ENCODE assay signal across 9 cellular contexts in the genomic region with DNA sequence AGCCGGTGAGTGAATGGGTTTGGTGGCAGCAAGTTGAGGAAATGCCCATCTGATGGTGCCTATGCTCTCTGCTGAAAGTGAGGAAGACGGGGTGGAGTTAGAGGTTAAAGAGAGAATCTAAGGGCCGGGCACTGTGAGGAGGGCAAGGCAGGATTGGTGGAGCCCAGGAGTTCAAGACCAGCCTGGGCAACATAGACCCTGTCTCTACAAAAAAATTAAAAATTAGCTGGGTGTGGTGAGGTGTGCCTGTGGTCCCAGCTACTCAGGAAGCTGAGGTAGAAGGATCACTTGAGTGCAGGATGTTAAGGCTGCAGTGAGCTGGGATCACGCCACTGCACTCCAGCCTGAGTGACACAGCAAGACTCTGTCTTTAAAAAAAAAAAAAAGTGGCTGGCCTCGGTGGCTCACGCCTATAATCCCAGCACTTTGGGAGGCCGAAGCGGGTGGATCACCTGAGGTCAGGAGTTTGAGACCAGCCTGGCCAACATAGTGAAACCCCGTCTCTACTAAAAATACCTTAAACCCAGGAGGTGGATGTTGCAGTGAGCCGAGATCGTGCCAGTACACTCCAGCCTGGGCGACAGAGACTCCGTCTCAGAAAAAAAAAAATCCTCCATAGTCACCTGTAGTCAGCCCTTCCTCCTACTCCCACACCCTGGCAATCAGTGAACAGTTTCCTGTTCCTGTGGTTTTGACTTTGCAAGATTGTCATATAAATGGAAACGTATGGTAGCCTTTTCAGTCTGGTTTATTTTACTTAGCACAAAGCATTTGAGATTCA. TPM values are rescaled to one million over a fixed set of nuclear protein-coding genes. Genes with fewer than 3 reads are reported as not detected.
DNase-seq lines count a peak whose midpoint lies in the region; ATAC-seq, FAIRE-seq and TF ChIP-seq lines count a peak whose summit lies in the region.
"Not testable (repeated sequence)": the region's sequence is repeated elsewhere in the genome, so short reads cannot be mapped to it uniquely, and the experiment has no call there.
"Had no signal": no experiment of that assay in that cellular context is flagged by ENCODE, and none has a peak within 500 bp of the region (broad histone marks: within the 10 kb centered on the region; RNA-seq: fewer than 3 reads in every experiment).

No MANE protein-coding gene starts in this region.

- not testable (repeated sequence) for H3K27me3 ChIP-seq in bronchial epithelial cell (ENCODE audit: control insufficient read depth, insufficient read depth, low read length)

- not testable (repeated sequence) for H3K36me3 ChIP-seq in bronchial epithelial cell (ENCODE audit: control insufficient read depth, insufficient read depth, low read length)

- TF ChIP-seq POLR2A in GM18951 (IDR thresholded peaks at IDR 0.05; ENCODE audit: extremely low read depth, insufficient read depth, insufficient read length), result peak; percentile 17

- in situ Hi-C loops in GM18951 (cut with MboI; ENCODE audit: low sequenced_read_pairs, unreplicated experiment), result not testable (repeated sequence)

- FAIRE-seq in bronchial epithelial cell (lab: Jason Lieb, UNC), result not testable (repeated sequence)

- H3K4me1 Mint-ChIP-seq in activated T-cell treated with anti-CD3 and anti-CD28 coated beads, Interleukin-2, amount 50 U/mL, for 72 hours (ENCODE audit: low read depth), result peaks cover 40% of the 10 kb centered on the region
- H3K4me1 Mint-ChIP-seq in naive B cell, result peaks cover 21 to 27% (median 27%) of the 10 kb centered on the region in 3 donors

- not testable (repeated sequence) for H3K27me3 Mint-ChIP-seq in activated T-cell treated with anti-CD3 and anti-CD28 coated beads, Interleukin-2, amount 50 U/mL, for 72 hours (ENCODE audit: low read depth); naive B cell

- H3K4me3 Mint-ChIP-seq in activated T-cell treated with anti-CD3 and anti-CD28 coated beads, Interleukin-2, amount 50 U/mL, for 72 hours, result peak overlapping the region; percentile 77 to 81
- H3K4me3 Mint-ChIP-seq in naive B cell, result peak overlapping the region; percentile 17 to 91 (median 77)

- TF ChIP-seq CTCF in bronchial epithelial cell (IDR thresholded peaks at IDR 0.05; ENCODE audit: insufficient read depth, low read length, severe bottlenecking), result not testable (repeated sequence)

- DNase-seq in CD1c-positive myeloid dendritic cell (ENCODE audit: extremely low spot score) (peak; percentile 17), NOMO-1 treated with DMSO at 0.1 percent for 48 hours (lab: John Stamatoyannopoulos, UW; ENCODE audit: unreplicated experiment) (peak; percentile 39), bronchial epithelial cell (ENCODE audit: low read depth) (peak; percentile 22), naive B cell (peak; percentile 10)
- peak; percentile 58 for DNase-seq in activated CD4-positive, alpha-beta T cell treated with anti-CD3 and anti-CD28 coated beads for 48 hours
- DNase-seq in activated T-cell treated with anti-CD3 and anti-CD28 coated beads, Interleukin-2, amount 50 U/mL, for 72 hours, result peak; percentile 38 to 50
- peak; percentile 49 for DNase-seq in stimulated activated CD8-positive, alpha-beta memory T cell treated with anti-CD3 and anti-CD28 coated beads, Interleukin-4, amount 100 ng/mL, for 48 hours

- H3K4me3 ChIP-seq in bronchial epithelial cell (ENCODE audit: low read depth, low read length), result not testable (repeated sequence)

- H3K9me3 Mint-ChIP-seq in activated T-cell treated with anti-CD3 and anti-CD28 coated beads, Interleukin-2, amount 50 U/mL, for 72 hours, result not testable (repeated sequence)
- peaks cover 0 to 14% (median 8%) of the 10 kb centered on the region in 7 donors for H3K9me3 Mint-ChIP-seq in naive B cell

- H3K27ac Mint-ChIP-seq in activated T-cell treated with anti-CD3 and anti-CD28 coated beads, Interleukin-2, amount 50 U/mL, for 72 hours, result peak overlapping the region; percentile 88
- peak overlapping the region in 4 of 6 donors; percentile 8 to 95 (median 53) for H3K27ac Mint-ChIP-seq in naive B cell

- H3K36me3 Mint-ChIP-seq in activated T-cell treated with anti-CD3 and anti-CD28 coated beads, Interleukin-2, amount 50 U/mL, for 72 hours (ENCODE audit: insufficient read depth in 2 of 2); naive B cell: not testable (repeated sequence)

- ATAC-seq in activated T-cell treated with anti-CD3 and anti-CD28 coated beads, Interleukin-2, amount 50 U/mL, for 72 hours (replicated peaks in 1 of 2), result peak; percentile 81 to 83
- peak in 1 of 2 donors; percentile 72 for ATAC-seq in naive B cell (ENCODE audit: low read depth in 2 of 2)

RNA-seq across cellular contexts. Expression of a gene that starts 10.2 kb away (rescaled TPM):
- 1 to 10 TPM; 6.6 to 6.8 TPM for total RNA-seq in activated T-cell treated with anti-CD3 and anti-CD28 coated beads, Interleukin-2, amount 50 U/mL, for 72 hours
- total RNA-seq in bronchial epithelial cell, result 0.53 and 0.64 TPM in 2 replicates
- polyA plus RNA-seq in naive B cell (ENCODE audit: low read depth in 6 of 6), result under 1 TPM in 2 of 6 donors, not detected in 4; 0.14 to 0.61 TPM

RNA-seq across cellular contexts. Expression of a gene that starts 29.8 kb away (rescaled TPM):
- 10 to 100 TPM; 87.8 to 91.7 TPM for total RNA-seq in activated T-cell treated with anti-CD3 and anti-CD28 coated beads, Interleukin-2, amount 50 U/mL, for 72 hours
- 64.8 and 68.0 TPM in 2 replicates for total RNA-seq in bronchial epithelial cell
- polyA plus RNA-seq in naive B cell (ENCODE audit: low read depth in 6 of 6), result 100 to 1,000 TPM in 3 of 6 donors, 10 to 100 TPM in 3; 96.8 to 110 (median 104) TPM

RNA-seq across cellular contexts. Expression of a gene that starts 40.9 kb away (rescaled TPM):
- 100 to 1,000 TPM; 103 to 105 TPM for total RNA-seq in activated T-cell treated with anti-CD3 and anti-CD28 coated beads, Interleukin-2, amount 50 U/mL, for 72 hours
- total RNA-seq in bronchial epithelial cell, result 5.5 and 14.8 TPM in 2 replicates
- polyA plus RNA-seq in naive B cell (ENCODE audit: low read depth in 6 of 6), result 100 to 1,000 TPM; 182 to 363 (median 235) TPM

RNA-seq across cellular contexts. Expression of a gene that starts 46.4 kb away (rescaled TPM):
- total RNA-seq in activated T-cell treated with anti-CD3 and anti-CD28 coated beads, Interleukin-2, amount 50 U/mL, for 72 hours, result 1 to 10 TPM; 2.4 to 3.8 TPM
- total RNA-seq in bronchial epithelial cell, result 2.4 and 3.4 TPM in 2 replicates
- 1 to 10 TPM in 2 of 6 donors, under 1 TPM in 4; 0.43 to 2.1 (median 0.67) TPM for polyA plus RNA-seq in naive B cell (ENCODE audit: low read depth in 6 of 6)
- total RNA-seq: MCF 10A had no signal

RNA-seq across cellular contexts. Expression of a gene that starts 49.8 kb away (rescaled TPM):
- 10 to 100 TPM; 18.6 to 27.5 TPM for total RNA-seq in activated T-cell treated with anti-CD3 and anti-CD28 coated beads, Interleukin-2, amount 50 U/mL, for 72 hours
- total RNA-seq in bronchial epithelial cell, result 18.7 and 26.0 TPM in 2 replicates
- polyA plus RNA-seq in naive B cell (ENCODE audit: low read depth in 6 of 6), result 10 to 100 TPM; 10.5 to 13.9 (median 11.3) TPM
